ENCODE assay signal across 15 cellular contexts in the genomic region with DNA sequence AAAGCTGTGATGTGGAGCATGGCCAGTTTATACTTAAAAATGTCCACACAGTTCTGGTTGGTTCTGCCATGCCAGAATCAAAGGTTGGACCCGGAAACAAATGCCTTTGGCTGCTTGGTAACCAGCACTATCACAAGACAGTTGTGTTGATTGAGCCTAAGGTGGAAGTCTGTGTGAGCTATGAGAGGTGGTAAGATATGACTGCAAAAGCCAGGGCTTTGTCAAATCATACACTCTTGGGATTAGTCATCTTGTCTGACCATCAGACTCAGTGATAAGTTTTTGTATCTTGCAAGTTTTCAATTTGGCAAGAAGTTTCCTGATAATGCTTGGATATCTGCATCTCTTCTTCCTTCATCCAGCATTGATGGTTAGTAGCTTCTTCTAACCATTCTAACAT. TPM values are rescaled to one million over a fixed set of nuclear protein-coding genes. Genes with fewer than 3 reads are reported as not detected.
A peak's percentile ranks its signal among the peaks of the same experiment; 100 is the strongest.
DNase-seq lines count a peak whose midpoint lies in the region; ATAC-seq lines count a peak whose summit lies in the region.
"Had no signal": no experiment of that assay in that cellular context is flagged by ENCODE, and none has a peak within 500 bp of the region (broad histone marks: within the 10 kb centered on the region; RNA-seq: fewer than 3 reads in every experiment).

No MANE protein-coding gene starts in this region.

- no peaks in the 10 kb centered on the region for H3K4me1 Mint-ChIP-seq in stimulated activated effector memory CD8-positive, alpha-beta T cell treated with anti-CD3 and anti-CD28 coated beads, Interleukin-12 subunit alpha, Interleukin-12 subunit beta, amount 100 ng/mL, for 72 hours
- H3K4me1 Mint-ChIP-seq: activated naive CD4-positive, alpha-beta T cell treated with anti-CD3 and anti-CD28 coated beads, Interleukin-2, amount 10 ng/mL, durations not matched to agents 7 days and 5 days had no signal

- no peak overlapping the region for H3K27ac Mint-ChIP-seq in stimulated activated effector memory CD8-positive, alpha-beta T cell treated with anti-CD3 and anti-CD28 coated beads, Interleukin-12 subunit alpha, Interleukin-12 subunit beta, amount 100 ng/mL, for 72 hours
- H3K27ac Mint-ChIP-seq: activated naive CD4-positive, alpha-beta T cell treated with anti-CD3 and anti-CD28 coated beads, Interleukin-2, amount 10 ng/mL, durations not matched to agents 7 days and 5 days had no signal

- DNase-seq in stimulated activated effector memory CD8-positive, alpha-beta T cell treated with anti-CD3 and anti-CD28 coated beads, Interleukin-12 subunit alpha, Interleukin-12 subunit beta, amount 100 ng/mL, for 72 hours (ENCODE audit: low spot score in 2 of 2), result no peak
- DNase-seq in mesenteric fat pad (ENCODE audit: low spot score) (no peak), GM03348 (ENCODE audit: low spot score) (no peak), NCI-H748 treated with DMSO at 0.1 percent for 48 hours (lab: John Stamatoyannopoulos, UW) (no peak)
- DNase-seq: activated CD4-positive, alpha-beta T cell treated with anti-CD3 and anti-CD28 coated beads, Interleukin-2, amount 50 U/mL, for 4 hours; activated naive CD4-positive, alpha-beta T cell treated with anti-CD3 and anti-CD28 coated beads, Interleukin-2, amount 10 ng/mL, durations not matched to agents 7 days and 5 days; NCI-H2107; OCI-M1; stimulated activated CD4-positive, alpha-beta T cell treated with anti-CD3 and anti-CD28 coated beads, Interleukin-4, amount 100 ng/mL, for 4 hours had no signal

- peak; percentile 91 for ATAC-seq in GM18873 (IDR thresholded peaks at IDR 0.05; ENCODE audit: low FRiP score, unreplicated experiment)
- peak; percentile 82 for ATAC-seq in GM21717 (IDR thresholded peaks at IDR 0.05; ENCODE audit: unreplicated experiment)
- ATAC-seq in HG03108 (IDR thresholded peaks at IDR 0.05; ENCODE audit: unreplicated experiment), result peak; percentile 79
- peak; percentile 90 for ATAC-seq in stimulated activated effector memory CD8-positive, alpha-beta T cell treated with anti-CD3 and anti-CD28 coated beads, Interleukin-12 subunit alpha, Interleukin-12 subunit beta, amount 100 ng/mL, for 72 hours
- ATAC-seq: esophagus mucosa, HCT116 had no signal

- H3K36me3 Mint-ChIP-seq in stimulated activated effector memory CD8-positive, alpha-beta T cell treated with anti-CD3 and anti-CD28 coated beads, Interleukin-12 subunit alpha, Interleukin-12 subunit beta, amount 100 ng/mL, for 72 hours, result no peaks in the 10 kb centered on the region
- H3K36me3 Mint-ChIP-seq: activated naive CD4-positive, alpha-beta T cell treated with anti-CD3 and anti-CD28 coated beads, Interleukin-2, amount 10 ng/mL, durations not matched to agents 7 days and 5 days had no signal

- H3K4me3 Mint-ChIP-seq in stimulated activated effector memory CD8-positive, alpha-beta T cell treated with anti-CD3 and anti-CD28 coated beads, Interleukin-12 subunit alpha, Interleukin-12 subunit beta, amount 100 ng/mL, for 72 hours, result no peak overlapping the region
- H3K4me3 Mint-ChIP-seq: activated naive CD4-positive, alpha-beta T cell treated with anti-CD3 and anti-CD28 coated beads, Interleukin-2, amount 10 ng/mL, durations not matched to agents 7 days and 5 days had no signal

- no peaks in the 10 kb centered on the region for H3K9me3 Mint-ChIP-seq in stimulated activated effector memory CD8-positive, alpha-beta T cell treated with anti-CD3 and anti-CD28 coated beads, Interleukin-12 subunit alpha, Interleukin-12 subunit beta, amount 100 ng/mL, for 72 hours
- H3K9me3 Mint-ChIP-seq: activated naive CD4-positive, alpha-beta T cell treated with anti-CD3 and anti-CD28 coated beads, Interleukin-2, amount 10 ng/mL, durations not matched to agents 7 days and 5 days had no signal

RNA-seq across cellular contexts. Expression of a gene that starts 35.5 kb away (rescaled TPM):
- 0.77 TPM for total RNA-seq in mesenteric fat pad
- total RNA-seq: T-helper 1 cell treated with Interleukin-12 subunit alpha and Interleukin-12 subunit beta and Interleukin-4 antibody, amounts not matched to agents 30 ng/mL and 1 ng/mL, for 36 hours had no signal
